8 cellular contexts compared by ENCODE assay signal in genomic region chr17:77364941-77365583, GRCh38.
A peak's percentile ranks its signal among the peaks of the same experiment; 100 is the strongest.
DNase-seq lines count a peak whose midpoint lies in the region; ATAC-seq and TF ChIP-seq lines count a peak whose summit lies in the region.

No MANE protein-coding gene starts in this region.

- no peaks in the 10 kb centered on the region for H3K9me3 Mint-ChIP-seq in Calu3 (ENCODE audit: low read depth, unreplicated experiment)
- no peaks in the 10 kb centered on the region for H3K9me3 Mint-ChIP-seq in activated T-helper 2 cell treated with anti-CD3 and anti-CD28 coated beads, Interferon-gamma antibody, Interleukin-2, Interleukin-4, amounts not matched to agents 10 μg/mL and 5 μg/mL and 100 μg/mL, durations not matched to agents 14 hours and 24 hours and 36 hours

- CTCF ChIA-PET in Calu3 (lab: Charles Lee), result interaction anchor here (2.2 kb wide), 1 partner anchor 65 kb away, joined by 6 read pairs; no protein-coding TSS in a partner anchor

- peak overlapping the region; percentile 51 for H3K9ac ChIP-seq in skeletal muscle satellite cell (ENCODE audit: low read depth, low read length)

- BruUV-seq in Calu3 (replicated peaks; lab: Mats Ljungman, UMichigan), result no TSS peak

- intact Hi-C loops in Calu3 (cut with micrococcal nuclease; ENCODE audit: unreplicated experiment), result no loop called here
- intact Hi-C loops in activated T-helper 2 cell treated with anti-CD3 and anti-CD28 coated beads, Interferon-gamma antibody, Interleukin-2, Interleukin-4, amounts not matched to agents 10 μg/mL and 5 μg/mL and 100 μg/mL, durations not matched to agents 14 hours and 24 hours and 36 hours (cut with micrococcal nuclease), result no loop called here

- H3K36me3 ChIP-seq in right atrium auricular region, result no peaks in the 10 kb centered on the region
- H3K36me3 ChIP-seq in skeletal muscle satellite cell (ENCODE audit: insufficient read depth, low read length), result peaks cover 3% of the 10 kb centered on the region

- peak overlapping the region; percentile 64 to 73 for H3K27ac ChIP-seq in right atrium auricular region

- peak overlapping the region; percentile 74 for H3K27ac Mint-ChIP-seq in Calu3 (ENCODE audit: unreplicated experiment)
- H3K27ac Mint-ChIP-seq in activated T-helper 2 cell treated with anti-CD3 and anti-CD28 coated beads, Interferon-gamma antibody, Interleukin-2, Interleukin-4, amounts not matched to agents 10 μg/mL and 5 μg/mL and 100 μg/mL, durations not matched to agents 14 hours and 24 hours and 36 hours, result peak overlapping the region; percentile 5

- ATAC-seq in HG03460 (IDR thresholded peaks at IDR 0.05; ENCODE audit: unreplicated experiment), result no peak

- H3K9me3 ChIP-seq in right atrium auricular region, result no peaks in the 10 kb centered on the region
- no peaks in the 10 kb centered on the region for H3K9me3 ChIP-seq in skeletal muscle satellite cell (replicated peaks; ENCODE audit: low read length)

- H3K4me2 ChIP-seq in skeletal muscle satellite cell (ENCODE audit: low read length), result peak overlapping the region; percentile 72

- H3K4me3 ChIP-seq in right atrium auricular region (no peak overlapping the region), skeletal muscle satellite cell (ENCODE audit: low read length) (peak overlapping the region; percentile 43)

- H3K27me3 Mint-ChIP-seq in Calu3 (ENCODE audit: unreplicated experiment), result no peaks in the 10 kb centered on the region
- peaks cover 5% of the 10 kb centered on the region for H3K27me3 Mint-ChIP-seq in activated T-helper 2 cell treated with anti-CD3 and anti-CD28 coated beads, Interferon-gamma antibody, Interleukin-2, Interleukin-4, amounts not matched to agents 10 μg/mL and 5 μg/mL and 100 μg/mL, durations not matched to agents 14 hours and 24 hours and 36 hours (ENCODE audit: low read depth)

- H3K4me3 Mint-ChIP-seq in Calu3 (ENCODE audit: low read depth, unreplicated experiment), result peak overlapping the region; percentile 35
- H3K4me3 Mint-ChIP-seq in activated T-helper 2 cell treated with anti-CD3 and anti-CD28 coated beads, Interferon-gamma antibody, Interleukin-2, Interleukin-4, amounts not matched to agents 10 μg/mL and 5 μg/mL and 100 μg/mL, durations not matched to agents 14 hours and 24 hours and 36 hours (ENCODE audit: low read depth), result no peak overlapping the region

- H3K27me3 ChIP-seq in right atrium auricular region (no peaks in the 10 kb centered on the region), skeletal muscle satellite cell (ENCODE audit: control insufficient read depth, insufficient read depth, low read length) (no peaks in the 10 kb centered on the region)

- H3K4me1 Mint-ChIP-seq in Calu3 (ENCODE audit: low read depth, unreplicated experiment), result peaks cover 74% of the 10 kb centered on the region
- H3K4me1 Mint-ChIP-seq in activated T-helper 2 cell treated with anti-CD3 and anti-CD28 coated beads, Interferon-gamma antibody, Interleukin-2, Interleukin-4, amounts not matched to agents 10 μg/mL and 5 μg/mL and 100 μg/mL, durations not matched to agents 14 hours and 24 hours and 36 hours (ENCODE audit: low read depth), result peaks cover 21% of the 10 kb centered on the region

- H3K36me3 Mint-ChIP-seq in Calu3 (ENCODE audit: insufficient read depth, unreplicated experiment), result peaks cover 62% of the 10 kb centered on the region
- no peaks in the 10 kb centered on the region for H3K36me3 Mint-ChIP-seq in activated T-helper 2 cell treated with anti-CD3 and anti-CD28 coated beads, Interferon-gamma antibody, Interleukin-2, Interleukin-4, amounts not matched to agents 10 μg/mL and 5 μg/mL and 100 μg/mL, durations not matched to agents 14 hours and 24 hours and 36 hours (ENCODE audit: low read depth)

- TF ChIP-seq CTCF in Calu3 (IDR thresholded peaks at IDR 0.05; ENCODE audit: unreplicated experiment) (no peak), right atrium auricular region (IDR thresholded peaks at IDR 0.05) (no peak)

- DNase-seq in Calu3 (no peak), right atrium auricular region (ENCODE audit: low spot score) (no peak), DMS79 (lab: John Stamatoyannopoulos, UW) (no peak), NCI-H1930 (lab: John Stamatoyannopoulos, UW) (no peak), H4 (ENCODE audit: low spot score) (no peak)
- no peak for DNase-seq in activated T-helper 2 cell treated with anti-CD3 and anti-CD28 coated beads, Interferon-gamma antibody, Interleukin-2, Interleukin-4, amounts not matched to agents 10 μg/mL and 5 μg/mL and 100 μg/mL, durations not matched to agents 14 hours and 24 hours and 36 hours (ENCODE audit: low spot score)

- H3K4me1 ChIP-seq in right atrium auricular region, result peaks cover 0 to 36% of the 10 kb centered on the region in 2 donors
- H3K4me1 ChIP-seq in skeletal muscle satellite cell (ENCODE audit: control insufficient read depth, insufficient read depth, low read length), result peaks cover 59% of the 10 kb centered on the region
